In genomic region chr16:88923926-88924833, GRCh38 we compare ENCODE assay signal across 1 cellular context.
TF ChIP-seq lines count a peak whose summit lies in the region.

No MANE protein-coding gene starts in this region.

TF ChIP-seq in Ishikawa, 13 proteins besides CTCF, POLR2A, EP300 and RAD21 (continued from another document):
- TF ChIP-seq MAX (IDR thresholded peaks at IDR 0.05), result no peak; the same call in 1 of the 2 replicates
- TF ChIP-seq TCF12 (IDR thresholded peaks at IDR 0.05; ENCODE audit: low read depth), result peak; percentile 92
